29 cellular contexts compared by ENCODE assay signal in genomic region chr12:10095971-10096370, GRCh38. TPM values are rescaled to one million over a fixed set of nuclear protein-coding genes. Genes with fewer than 3 reads are reported as not detected.
A peak's percentile ranks its signal among the peaks of the same experiment; 100 is the strongest.
DNase-seq lines count a peak whose midpoint lies in the region; ATAC-seq and TF ChIP-seq lines count a peak whose summit lies in the region.
"Had no signal": no experiment of that assay in that cellular context is flagged by ENCODE, and none has a peak within 500 bp of the region (broad histone marks: within the 10 kb centered on the region; RNA-seq: fewer than 3 reads in every experiment).

No MANE protein-coding gene starts in this region.

- H3K36me3 ChIP-seq in left ventricle myocardium inferior (no peaks in the 10 kb centered on the region), left lung (no peaks in the 10 kb centered on the region), spleen (no peaks in the 10 kb centered on the region), upper lobe of right lung (no peaks in the 10 kb centered on the region)
- H3K36me3 ChIP-seq: BLaER1 had no signal

- ATAC-seq in Right ventricle myocardium inferior: no peak
- no peak for ATAC-seq in left lung
- ATAC-seq in upper lobe of right lung: no peak
- ATAC-seq in GM21447 (IDR thresholded peaks at IDR 0.05; ENCODE audit: unreplicated experiment): no peak
- ATAC-seq in GM19397 (IDR thresholded peaks at IDR 0.05; ENCODE audit: unreplicated experiment): no peak
- no peak for ATAC-seq in left lobe of liver

- intact Hi-C loops in left ventricle myocardium inferior (cut with micrococcal nuclease): no loop called here
- intact Hi-C loops in Right ventricle myocardium inferior (cut with DNase I): loop anchor here (2.0 kb wide), 1 partner anchor 27 kb away; no protein-coding TSS in a partner anchor
- intact Hi-C loops in left lung (cut with DNase I): no loop called here
- intact Hi-C loops in spleen (cut with DNase I; ENCODE audit: low total_unique reads): no loop called here
- intact Hi-C loops in upper lobe of right lung (cut with DNase I): no loop called here

- H3K27ac ChIP-seq in left ventricle myocardium inferior (replicated peaks) (peak overlapping the region; percentile 79), left lung (peak overlapping the region; percentile 64 to 72), spleen (peak overlapping the region in 6 of 8 donors; percentile 48 to 74 (median 70)), upper lobe of right lung (peak overlapping the region; percentile 32)
- H3K27ac ChIP-seq: BLaER1, HL-60, KMS-11, PC-9 had no signal

- no peaks in the 10 kb centered on the region for H3K9me3 ChIP-seq in left ventricle myocardium inferior (replicated peaks)
- H3K9me3 ChIP-seq in left lung: no peaks in the 10 kb centered on the region
- H3K9me3 ChIP-seq in spleen: no peaks in the 10 kb centered on the region
- no peaks in the 10 kb centered on the region for H3K9me3 ChIP-seq in upper lobe of right lung
- H3K9me3 ChIP-seq: BLaER1 had no signal

- DNase-seq in left ventricle myocardium inferior: no peak
- DNase-seq in Right ventricle myocardium inferior (ENCODE audit: missing footprints): no peak
- no peak for DNase-seq in left lung
- no peak for DNase-seq in spleen
- DNase-seq in upper lobe of right lung: no peak
- no peak for DNase-seq in left lobe of liver (ENCODE audit: low spot score)
- DNase-seq: CD4-positive, CD25-positive, alpha-beta regulatory T cell; DMS153; DND-41; HCEC 1CT; NCI-H1048; NCI-H1417; NCI-H1694; NCI-H2029 treated with DMSO at 0.1 percent for 48 hours; NCI-H446 treated with DMSO at 0.1 percent for 48 hours; NCI-H526 treated with DMSO at 0.1 percent for 48 hours; PC-9; SHP77 had no signal

- 71 to 88% (median 81%) methylated on average over 3 of the region's 3 CpGs for WGBS in spleen, 5 donors

- no peak for TF ChIP-seq CTCF in left ventricle myocardium inferior (IDR thresholded peaks at IDR 0.05; ENCODE audit: borderline replicate concordance)
- no peak for TF ChIP-seq CTCF in left lung (IDR thresholded peaks at IDR 0.05)
- TF ChIP-seq CTCF in spleen (IDR thresholded peaks at IDR 0.05 in 8 of 11, conservative IDR thresholded peaks at IDR 0.05 in 3 of 11): no peak
- no peak for TF ChIP-seq CTCF in upper lobe of right lung (IDR thresholded peaks at IDR 0.05)

- TF ChIP-seq POLR2A in spleen (IDR thresholded peaks at IDR 0.05): no peak

- H3K4me1 ChIP-seq in left ventricle myocardium inferior: peaks cover 49% of the 10 kb centered on the region
- H3K4me1 ChIP-seq in left lung: peaks cover 3 to 32% of the 10 kb centered on the region in 2 donors
- peaks cover 0 to 26% (median 6%) of the 10 kb centered on the region in 6 donors for H3K4me1 ChIP-seq in spleen
- H3K4me1 ChIP-seq in upper lobe of right lung: peaks cover 7% of the 10 kb centered on the region

- H3K4me3 ChIP-seq in left ventricle myocardium inferior (peak overlapping the region; percentile 60), left lung (peak overlapping the region in 1 of 2 donors; percentile 18), spleen (peak overlapping the region in 1 of 8 donors; percentile 36), upper lobe of right lung (peak overlapping the region; percentile 44)
- H3K4me3 ChIP-seq: BLaER1, PC-9 had no signal

- H3K27me3 ChIP-seq in left ventricle myocardium inferior (ENCODE audit: low read depth) (no peaks in the 10 kb centered on the region), left lung (no peaks in the 10 kb centered on the region), spleen (replicated peaks in 1 of 7) (peaks cover 0 to 2% (median 0%) of the 10 kb centered on the region in 7 donors), upper lobe of right lung (no peaks in the 10 kb centered on the region)
- H3K27me3 ChIP-seq: BLaER1 had no signal

RNA-seq across cellular contexts. Expression of gene CLEC1A, which starts 2.8 kb away (rescaled TPM):
- total RNA-seq in left ventricle myocardium inferior (2.4 TPM), Right ventricle myocardium inferior (3.7 TPM), left lung (10 to 100 TPM in 1 of 2 donors, 1 to 10 TPM in 1; 8.9 to 11.0 TPM), spleen (10 to 100 TPM in 1 of 7 donors, 1 to 10 TPM in 6; 6.0 to 12.4 (median 7.7) TPM), upper lobe of right lung (15.0 TPM), left lobe of liver (0.70 TPM)
- polyA plus RNA-seq in spleen: 1 to 10 TPM; 1.5 to 4.2 (median 2.4) TPM
- total RNA-seq: A172; CD4-positive, CD25-positive, alpha-beta regulatory T cell; H1; PC-9; SK-MEL-5 had no signal
- polyA plus RNA-seq: AG04450; CD4-positive, CD25-positive, alpha-beta regulatory T cell; IgD-negative memory B cell had no signal

RNA-seq across cellular contexts. Expression of gene CLEC7A, which starts 34.0 kb away (rescaled TPM):
- total RNA-seq in left ventricle myocardium inferior (1.3 TPM), Right ventricle myocardium inferior (3.1 TPM), left lung (10 to 100 TPM; 25.4 to 75.7 TPM), spleen (100 to 1,000 TPM in 1 of 7 donors, 10 to 100 TPM in 6; 37.4 to 111 (median 51.8) TPM), upper lobe of right lung (51.1 TPM), left lobe of liver (1.2 TPM)
- polyA plus RNA-seq in spleen: 10 to 100 TPM in 2 of 3 donors, 1 to 10 TPM in 1; 7.7 to 20.4 (median 11.7) TPM
- total RNA-seq: A172, RPMI7951, SK-MEL-5 had no signal
- polyA plus RNA-seq: AG04450 had no signal
